Comparison of ENCODE assay signal across 18 cellular contexts in the genomic region with DNA sequence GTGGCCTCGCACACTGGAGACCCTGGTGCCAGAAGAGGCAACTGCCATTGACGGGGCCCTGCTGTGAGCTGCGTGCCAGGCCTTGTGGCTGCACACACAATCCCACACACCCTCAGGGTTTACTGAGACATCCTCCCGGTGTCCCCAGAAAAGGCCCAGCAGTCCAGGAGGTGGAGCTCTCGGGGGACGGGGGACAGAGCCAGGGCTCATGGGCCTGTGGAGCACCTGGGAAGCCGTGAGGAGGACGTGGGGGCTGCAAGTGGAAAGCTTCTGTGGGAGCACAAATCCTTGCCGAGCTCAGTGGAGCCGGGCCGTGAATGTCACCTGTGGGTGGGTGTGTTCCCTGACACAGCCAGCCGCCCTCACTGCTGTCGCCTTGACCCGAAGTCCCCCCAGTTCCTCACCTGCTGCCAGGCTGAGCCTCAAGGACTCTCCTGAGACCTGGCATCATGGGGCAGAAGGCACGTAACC.
"Had no signal": no experiment of that assay in that cellular context is flagged by ENCODE, and none has a peak within 500 bp of the region (broad histone marks: within the 10 kb centered on the region; RNA-seq: fewer than 3 reads in every experiment).

No MANE protein-coding gene starts in this region.

- H3K27me3 Mint-ChIP-seq: activated naive CD4-positive, alpha-beta T cell treated with anti-CD3 and anti-CD28 coated beads, Interleukin-2, amount 10 ng/mL, durations not matched to agents 7 days and 5 days had no signal

- H3K4me3 ChIP-seq: pancreas, tibial nerve had no signal

- ATAC-seq: activated naive CD8-positive, alpha-beta T cell treated with anti-CD3 and anti-CD28 coated beads, Interleukin-2, amount 50 U/mL, for 24 hours; esophagus mucosa; naive thymus-derived CD8-positive, alpha-beta T cell; pancreas; SK-N-SH treated with all-trans-retinoic acid at 6 μM for 48 hours; T-cell had no signal

- H3K4me1 ChIP-seq: pancreas, tibial nerve had no signal

- DNase-seq: activated CD4-positive, alpha-beta T cell treated with anti-CD3 and anti-CD28 coated beads, Interleukin-2, amount 50 U/mL, for 1 hour; activated naive CD4-positive, alpha-beta T cell treated with anti-CD3 and anti-CD28 coated beads, Interleukin-2, amount 10 ng/mL, durations not matched to agents 7 days and 5 days; activated naive CD8-positive, alpha-beta T cell treated with anti-CD3 and anti-CD28 coated beads, Interleukin-2, amount 50 U/mL, for 24 hours; activated T-cell treated with anti-CD3 and anti-CD28 coated beads for 4 hours; anterior cingulate cortex; central memory CD4-positive, alpha-beta T cell; effector CD4-positive, alpha-beta T cell; mesendoderm; stimulated activated naive CD4-positive, alpha-beta T cell; T-helper 9 cell had no signal

- H3K4me1 Mint-ChIP-seq: activated naive CD4-positive, alpha-beta T cell treated with anti-CD3 and anti-CD28 coated beads, Interleukin-2, amount 10 ng/mL, durations not matched to agents 7 days and 5 days; activated naive CD8-positive, alpha-beta T cell treated with anti-CD3 and anti-CD28 coated beads, Interleukin-2, amount 50 U/mL, for 24 hours; brain; naive thymus-derived CD8-positive, alpha-beta T cell; T-cell had no signal

- H3K36me3 ChIP-seq: pancreas, tibial nerve had no signal

- H3K4me3 Mint-ChIP-seq: activated naive CD4-positive, alpha-beta T cell treated with anti-CD3 and anti-CD28 coated beads, Interleukin-2, amount 10 ng/mL, durations not matched to agents 7 days and 5 days; activated naive CD8-positive, alpha-beta T cell treated with anti-CD3 and anti-CD28 coated beads, Interleukin-2, amount 50 U/mL, for 24 hours; brain; naive thymus-derived CD8-positive, alpha-beta T cell; T-cell had no signal

- H3K27ac ChIP-seq: pancreas, tibial nerve had no signal

- H3K9me3 Mint-ChIP-seq: activated naive CD4-positive, alpha-beta T cell treated with anti-CD3 and anti-CD28 coated beads, Interleukin-2, amount 10 ng/mL, durations not matched to agents 7 days and 5 days; activated naive CD8-positive, alpha-beta T cell treated with anti-CD3 and anti-CD28 coated beads, Interleukin-2, amount 50 U/mL, for 24 hours; activated T-helper 2 cell treated with anti-CD3 and anti-CD28 coated beads, Interferon-gamma antibody, Interleukin-2, Interleukin-4, amounts not matched to agents 10 μg/mL and 5 μg/mL and 100 μg/mL, durations not matched to agents 14 hours and 24 hours and 36 hours; naive thymus-derived CD8-positive, alpha-beta T cell; T-cell had no signal

- H3K27ac Mint-ChIP-seq: activated naive CD4-positive, alpha-beta T cell treated with anti-CD3 and anti-CD28 coated beads, Interleukin-2, amount 10 ng/mL, durations not matched to agents 7 days and 5 days; activated naive CD8-positive, alpha-beta T cell treated with anti-CD3 and anti-CD28 coated beads, Interleukin-2, amount 50 U/mL, for 24 hours; activated T-helper 2 cell treated with anti-CD3 and anti-CD28 coated beads, Interferon-gamma antibody, Interleukin-2, Interleukin-4, amounts not matched to agents 10 μg/mL and 5 μg/mL and 100 μg/mL, durations not matched to agents 14 hours and 24 hours and 36 hours; naive thymus-derived CD8-positive, alpha-beta T cell; T-cell had no signal

- FAIRE-seq: pancreas had no signal

- H3K27me3 ChIP-seq: pancreas, tibial nerve had no signal

- H3K9me3 ChIP-seq: pancreas, tibial nerve had no signal

- H3K36me3 Mint-ChIP-seq: activated naive CD4-positive, alpha-beta T cell treated with anti-CD3 and anti-CD28 coated beads, Interleukin-2, amount 10 ng/mL, durations not matched to agents 7 days and 5 days; brain; naive thymus-derived CD8-positive, alpha-beta T cell; T-cell had no signal
